8 cellular contexts compared by ENCODE assay signal in genomic region chr18:55522011-55522410, GRCh38.
DNase-seq lines count a peak whose midpoint lies in the region; ATAC-seq, FAIRE-seq and TF ChIP-seq lines count a peak whose summit lies in the region.

No MANE protein-coding gene starts in this region.

- no peak overlapping the region for H3K4me3 ChIP-seq in prostate gland

- FAIRE-seq in D721Med (lab: Jason Lieb, UNC) = no peak

- no peak for DNase-seq in D721Med (ENCODE audit: insufficient read length, low spot score)
- DNase-seq in RPMI7951 (ENCODE audit: low read depth) = peak; percentile 53
- DNase-seq in iPS-NIHi7 (ENCODE audit: extremely low spot score) = peak; percentile 63
- DNase-seq in mucosa of gallbladder (ENCODE audit: low spot score) = no peak
- no peak for DNase-seq in prostate gland (ENCODE audit: low spot score)

- no peak overlapping the region for H3K27ac ChIP-seq in prostate gland

- no peak for TF ChIP-seq POLR2A in prostate gland (IDR thresholded peaks at IDR 0.05)

- H3K27me3 ChIP-seq in prostate gland (replicated peaks; ENCODE audit: insufficient read depth) = no peaks in the 10 kb centered on the region

- TF ChIP-seq CTCF in D721Med (IDR thresholded peaks at IDR 0.05; ENCODE audit: insufficient read depth, missing control alignments) = peak; percentile 11
- no peak for TF ChIP-seq CTCF in prostate gland (IDR thresholded peaks at IDR 0.05)

- intact Hi-C loops in prostate gland (cut with DNase I) = no loop called here

- WGBS in prostate gland = 71% methylated on average over 3 of the region's 3 CpGs

- ATAC-seq in GM19395 (IDR thresholded peaks at IDR 0.05; ENCODE audit: unreplicated experiment) (peak; percentile 68), HG03045 (IDR thresholded peaks at IDR 0.05; ENCODE audit: unreplicated experiment) (no peak), HG03196 (IDR thresholded peaks at IDR 0.05; ENCODE audit: unreplicated experiment) (no peak)

- H3K4me1 ChIP-seq in prostate gland (replicated peaks) = no peaks in the 10 kb centered on the region

- no peaks in the 10 kb centered on the region for H3K36me3 ChIP-seq in prostate gland

- H3K9me3 ChIP-seq in prostate gland = no peaks in the 10 kb centered on the region

Comparison
In these comparisons a context has a peak if more than half of its experiments do, and no peak if none do; other contexts are left out.
1. DNase-seq: peak in RPMI7951 (single experiment) and iPS-NIHi7 (single experiment); none in D721Med (single experiment), mucosa of gallbladder (single experiment) and prostate gland (single experiment).